21 cellular contexts compared by ENCODE assay signal in genomic region chrX:46500054-46500453, GRCh38.
"Had no signal": no experiment of that assay in that cellular context is flagged by ENCODE, and none has a peak within 500 bp of the region (broad histone marks: within the 10 kb centered on the region; RNA-seq: fewer than 3 reads in every experiment).

No MANE protein-coding gene starts in this region.

- H3K9me3 ChIP-seq: neutrophil had no signal

- H2AFZ ChIP-seq: hepatocyte had no signal

- H3K27me3 ChIP-seq: adrenal gland, hepatocyte, neutrophil, right atrium auricular region had no signal

- H3K27me3 Mint-ChIP-seq: activated CD8-positive, alpha-beta T cell treated with anti-CD3 and anti-CD28 coated beads for 36 hours; naive thymus-derived CD8-positive, alpha-beta T cell; type B pancreatic cell had no signal

- H3K79me2 ChIP-seq: hepatocyte had no signal

- H3K27ac ChIP-seq: adrenal gland, hepatocyte, neutrophil, right atrium auricular region had no signal

- H3K4me3 ChIP-seq: adrenal gland, hepatocyte, mucosa of descending colon, right atrium auricular region had no signal

- H3K4me2 ChIP-seq: hepatocyte had no signal

- H3K4me3 Mint-ChIP-seq: activated CD8-positive, alpha-beta T cell treated with anti-CD3 and anti-CD28 coated beads for 36 hours; activated T-cell treated with anti-CD3 and anti-CD28 coated beads, Interleukin-2, amount 50 U/mL, for 4 hours; naive thymus-derived CD8-positive, alpha-beta T cell; T-helper 1 cell treated with Interleukin-12 subunit alpha and Interleukin-12 subunit beta and Interleukin-4 antibody, amounts not matched to agents 30 μg/mL and 1 μg/mL, for 36 hours; type B pancreatic cell had no signal

- ATAC-seq: activated CD8-positive, alpha-beta T cell treated with anti-CD3 and anti-CD28 coated beads for 36 hours; activated T-cell treated with anti-CD3 and anti-CD28 coated beads, Interleukin-2, amount 50 U/mL, for 4 hours; esophagus mucosa; left lobe of liver; mucosa of descending colon; naive thymus-derived CD8-positive, alpha-beta T cell had no signal

- H3K27ac Mint-ChIP-seq: activated CD8-positive, alpha-beta T cell treated with anti-CD3 and anti-CD28 coated beads for 36 hours; naive thymus-derived CD8-positive, alpha-beta T cell; T-helper 1 cell treated with Interleukin-12 subunit alpha and Interleukin-12 subunit beta and Interleukin-4 antibody, amounts not matched to agents 30 μg/mL and 1 μg/mL, for 36 hours; type B pancreatic cell had no signal

- DNase-seq: activated CD4-positive, alpha-beta T cell treated with anti-CD3 and anti-CD28 coated beads for 4 hours; activated CD8-positive, alpha-beta T cell treated with anti-CD3 and anti-CD28 coated beads for 36 hours; activated effector memory CD4-positive, alpha-beta T cell treated with Interleukin-2 at 50 U/mL for 16 hours; activated naive CD4-positive, alpha-beta T cell treated with anti-CD3 and anti-CD28 coated beads, Interleukin-2, amount 50 U/mL, for 16 hours; activated T-cell treated with anti-CD3 and anti-CD28 coated beads, Interleukin-2, amount 50 U/mL, for 4 hours; adrenal gland; caudate nucleus; mammary epithelial cell; mucosa of descending colon; naive thymus-derived CD8-positive, alpha-beta T cell; small intestine; stimulated activated CD4-positive, alpha-beta T cell treated with anti-CD3 and anti-CD28 coated beads, Interleukin-4, amount 100 ng/mL, for 24 hours; stimulated activated CD8-positive, alpha-beta memory T cell treated with anti-CD3 and anti-CD28 coated beads, Interleukin-4, amount 100 ng/mL, for 48 hours; stimulated activated naive CD4-positive, alpha-beta T cell treated with Interleukin-2 at 50 U/mL for 16 hours had no signal

- H3K4me1 Mint-ChIP-seq: naive thymus-derived CD8-positive, alpha-beta T cell had no signal

- H3K4me1 ChIP-seq: adrenal gland, right atrium auricular region had no signal

- H3K36me3 ChIP-seq: adrenal gland, neutrophil had no signal
